ENCODE assay signal across 22 cellular contexts in the genomic region with DNA sequence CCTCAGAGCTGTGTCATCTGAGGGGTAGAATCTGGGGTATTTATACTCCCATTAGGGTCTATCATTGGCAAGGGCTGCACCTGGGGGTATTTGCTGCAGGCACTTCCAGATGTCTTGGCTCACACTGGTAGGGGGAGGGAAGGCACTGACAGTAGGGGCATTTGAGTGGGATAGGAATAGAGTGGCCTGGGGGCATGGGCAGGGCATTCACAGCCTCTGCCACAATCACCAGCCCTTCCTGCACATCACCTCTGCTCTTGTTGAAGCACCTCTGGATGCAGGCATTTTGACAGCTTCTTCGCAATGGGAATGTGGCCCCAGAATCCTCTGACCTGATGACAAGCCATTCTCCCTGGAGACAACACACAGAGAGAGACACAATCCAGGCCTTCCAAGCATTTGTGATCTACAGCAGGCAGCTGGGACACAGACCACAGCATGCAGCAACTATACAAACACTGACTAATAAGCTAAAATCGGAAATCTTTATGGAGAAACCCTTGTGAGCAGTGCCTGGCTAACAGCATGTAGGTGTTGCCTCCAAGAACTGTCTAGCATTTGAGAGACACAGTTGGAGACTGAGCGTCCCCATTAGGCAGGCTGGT.
DNase-seq lines count a peak whose midpoint lies in the region; ATAC-seq and TF ChIP-seq lines count a peak whose summit lies in the region.
"Had no signal": no experiment of that assay in that cellular context is flagged by ENCODE, and none has a peak within 500 bp of the region (broad histone marks: within the 10 kb centered on the region; RNA-seq: fewer than 3 reads in every experiment).

No MANE protein-coding gene starts in this region.

- H3K27me3 Mint-ChIP-seq in CD8-positive, alpha-beta memory T cell: peaks cover 5 to 21% of the 10 kb centered on the region in 2 donors

- H3K36me3 ChIP-seq in BE2C: no peaks in the 10 kb centered on the region
- no peaks in the 10 kb centered on the region for H3K36me3 ChIP-seq in psoas muscle (ENCODE audit: insufficient read depth in 1 of 2, low read depth in 1 of 2)
- no peaks in the 10 kb centered on the region for H3K36me3 ChIP-seq in CD8-positive, alpha-beta memory T cell (ENCODE audit: insufficient read depth, low read length)
- no peaks in the 10 kb centered on the region for H3K36me3 ChIP-seq in heart right ventricle
- H3K36me3 ChIP-seq: Peyer's patch, prostate gland, stomach had no signal

- H3K36me3 Mint-ChIP-seq in CD8-positive, alpha-beta memory T cell: no peaks in the 10 kb centered on the region

- POLR2A ChIA-PET in CD8-positive, alpha-beta memory T cell (lab: Charles Lee): no interaction called here

- ATAC-seq in psoas muscle: peak; percentile 47 to 81 (median 72)
- ATAC-seq in GM21447 (IDR thresholded peaks at IDR 0.05; ENCODE audit: unreplicated experiment): no peak
- ATAC-seq in GM18498 (IDR thresholded peaks at IDR 0.05; ENCODE audit: unreplicated experiment): no peak
- no peak for ATAC-seq in heart right ventricle

- H3K4me3 ChIP-seq in BE2C (ENCODE audit: low read depth, low read length) (no peak overlapping the region), choroid plexus epithelial cell (ENCODE audit: low read depth, low read length) (no peak overlapping the region), psoas muscle (no peak overlapping the region), heart right ventricle (no peak overlapping the region)
- no peak overlapping the region for H3K4me3 ChIP-seq in CD8-positive, alpha-beta memory T cell (ENCODE audit: low read length)
- H3K4me3 ChIP-seq: Peyer's patch, prostate gland, SK-N-MC, stomach had no signal

- no peaks in the 10 kb centered on the region for H3K27me3 ChIP-seq in BE2C
- H3K27me3 ChIP-seq in psoas muscle (ENCODE audit: insufficient read depth in 3 of 3, low read length in 2 of 3): no peaks in the 10 kb centered on the region
- no peaks in the 10 kb centered on the region for H3K27me3 ChIP-seq in CD8-positive, alpha-beta memory T cell (ENCODE audit: insufficient read depth, low read length, poor library complexity, severe bottlenecking)
- H3K27me3 ChIP-seq in heart right ventricle: peaks cover 0 to 29% (median 4%) of the 10 kb centered on the region in 7 donors
- H3K27me3 ChIP-seq: Peyer's patch had no signal

- H3K27ac Mint-ChIP-seq in CD8-positive, alpha-beta memory T cell: peak overlapping the region in 1 of 8 donors; percentile 7
- H3K27ac Mint-ChIP-seq: nephron had no signal

- no peak overlapping the region for H3K27ac ChIP-seq in psoas muscle
- no peak overlapping the region for H3K27ac ChIP-seq in CD8-positive, alpha-beta memory T cell (ENCODE audit: low read depth, low read length)
- no peak overlapping the region for H3K27ac ChIP-seq in heart right ventricle
- H3K27ac ChIP-seq: prostate gland, SK-N-MC, stomach had no signal

- CTCF ChIA-PET in CD8-positive, alpha-beta memory T cell (lab: Charles Lee): no interaction called here

- no peaks in the 10 kb centered on the region for H3K4me1 Mint-ChIP-seq in CD8-positive, alpha-beta memory T cell

- intact Hi-C loops in psoas muscle (cut with DNase I) (no loop called here), heart right ventricle (cut with DNase I) (no loop called here)

- no peak overlapping the region for H3K4me3 Mint-ChIP-seq in CD8-positive, alpha-beta memory T cell
- H3K4me3 Mint-ChIP-seq: nephron had no signal

- no peak for TF ChIP-seq CTCF in BE2C (IDR thresholded peaks at IDR 0.05; ENCODE audit: low read depth, low read length)
- no peak for TF ChIP-seq CTCF in choroid plexus epithelial cell (conservative IDR thresholded peaks at IDR 0.05; ENCODE audit: low read depth, low read length)
- no peak for TF ChIP-seq CTCF in psoas muscle (IDR thresholded peaks at IDR 0.05)
- no peak for TF ChIP-seq CTCF in heart right ventricle (IDR thresholded peaks at IDR 0.05)

- H3K9me3 ChIP-seq in BE2C (no peaks in the 10 kb centered on the region), psoas muscle (no peaks in the 10 kb centered on the region), heart right ventricle (no peaks in the 10 kb centered on the region)
- no peaks in the 10 kb centered on the region for H3K9me3 ChIP-seq in CD8-positive, alpha-beta memory T cell (ENCODE audit: low read length)
- H3K9me3 ChIP-seq: Peyer's patch, prostate gland, stomach had no signal

- H3K9me3 Mint-ChIP-seq in CD8-positive, alpha-beta memory T cell: no peaks in the 10 kb centered on the region
- H3K9me3 Mint-ChIP-seq: nephron had no signal

- H3K4me1 ChIP-seq in BE2C: peaks cover 26% of the 10 kb centered on the region
- H3K4me1 ChIP-seq in psoas muscle: peaks cover 12% of the 10 kb centered on the region
- H3K4me1 ChIP-seq in CD8-positive, alpha-beta memory T cell (ENCODE audit: insufficient read depth, low read length): no peaks in the 10 kb centered on the region
- H3K4me1 ChIP-seq in heart right ventricle: no peaks in the 10 kb centered on the region
- H3K4me1 ChIP-seq: Peyer's patch, prostate gland had no signal

- 80 to 87% (median 81%) methylated on average over 3 of the region's 3 CpGs for WGBS in psoas muscle, 3 donors
- WGBS in heart right ventricle, 2 donors: 49 to 50% methylated on average over 3 of the region's 3 CpGs

- peak; percentile 30 for DNase-seq in BE2C
- peak; percentile 70 for DNase-seq in NCI-H146 (lab: John Stamatoyannopoulos, UW)
- peak; percentile 20 for DNase-seq in choroid plexus epithelial cell (ENCODE audit: low read depth)
- no peak for DNase-seq in psoas muscle
- no peak for DNase-seq in CD8-positive, alpha-beta memory T cell
- DNase-seq in heart right ventricle: no peak
- DNase-seq: activated CD4-positive, alpha-beta T cell treated with anti-CD3 and anti-CD28 coated beads for 1 hour; activated effector memory CD4-positive, alpha-beta T cell treated with anti-CD3 and anti-CD28 coated beads, Interleukin-2, amount 50 U/mL, for 16 hours; aorta; Calu3; dermis blood vessel endothelial cell; H7; head of caudate nucleus; KG1; NCI-H1048; Peyer's patch; stomach had no signal

Comparison
In these comparisons a context has a peak if more than half of its experiments do, and no peak if none do; other contexts are left out.
1. DNase-seq: peak in BE2C (single experiment), NCI-H146 (single experiment) and choroid plexus epithelial cell (single experiment); none in psoas muscle (0 of 2), CD8-positive, alpha-beta memory T cell (0 of 5) and heart right ventricle (0 of 2).
2. ATAC-seq: peak in psoas muscle (4 of 4); none in GM21447 (single experiment), GM18498 (single experiment) and heart right ventricle (0 of 8).